13 cellular contexts compared by ENCODE assay signal in genomic region chr16:3971261-3971660, GRCh38.
DNase-seq lines count a peak whose midpoint lies in the region; ATAC-seq and TF ChIP-seq lines count a peak whose summit lies in the region.
"Had no signal": no experiment of that assay in that cellular context is flagged by ENCODE, and none has a peak within 500 bp of the region (broad histone marks: within the 10 kb centered on the region; RNA-seq: fewer than 3 reads in every experiment).

No MANE protein-coding gene starts in this region.

- H3K27ac Mint-ChIP-seq in natural killer cell treated with Interleukin-12 subunit alpha and Interleukin-12 subunit beta and Interleukin-15 and Interleukin-18, amount 100 ng/mL, for 72 hours, result no peak overlapping the region
- H3K27ac Mint-ChIP-seq in natural killer cell (no peak overlapping the region), T-helper 17 cell (peak overlapping the region; percentile 14)
- H3K27ac Mint-ChIP-seq: stimulated activated naive CD8-positive, alpha-beta T cell treated with anti-CD3 and anti-CD28 coated beads, Interleukin-15, Interleukin-2, amounts not matched to agents 100 ng/mL and 50 ng/mL, for 24 hours had no signal

- H3K9me3 ChIP-seq in T-helper 17 cell (ENCODE audit: control insufficient read depth, low read length, poor library complexity, severe bottlenecking), result no peaks in the 10 kb centered on the region
- H3K9me3 ChIP-seq in transverse colon, result no peaks in the 10 kb centered on the region
- H3K9me3 ChIP-seq: neutrophil had no signal

- no peaks in the 10 kb centered on the region for H3K9me3 Mint-ChIP-seq in natural killer cell treated with Interleukin-12 subunit alpha and Interleukin-12 subunit beta and Interleukin-15 and Interleukin-18, amount 100 ng/mL, for 72 hours
- H3K9me3 Mint-ChIP-seq in natural killer cell, result no peaks in the 10 kb centered on the region
- H3K9me3 Mint-ChIP-seq: stimulated activated naive CD8-positive, alpha-beta T cell treated with anti-CD3 and anti-CD28 coated beads, Interleukin-15, Interleukin-2, amounts not matched to agents 100 ng/mL and 50 ng/mL, for 24 hours had no signal

- WGBS in transverse colon (ENCODE audit: low coverage in 1 of 2), 2 donors, result 88% methylated on average over 9 of the region's 9 CpGs; no CpG with 5 or more reads in 1 of the 2 donors

- TF ChIP-seq EP300 in transverse colon (IDR thresholded peaks at IDR 0.05; ENCODE audit: low read depth), result no peak

- H3K27me3 Mint-ChIP-seq in natural killer cell treated with Interleukin-12 subunit alpha and Interleukin-12 subunit beta and Interleukin-15 and Interleukin-18, amount 100 ng/mL, for 72 hours, result no peaks in the 10 kb centered on the region
- H3K27me3 Mint-ChIP-seq in natural killer cell (ENCODE audit: low read depth in 2 of 2) (no peaks in the 10 kb centered on the region), T-helper 17 cell (no peaks in the 10 kb centered on the region)
- H3K27me3 Mint-ChIP-seq: stimulated activated naive CD8-positive, alpha-beta T cell treated with anti-CD3 and anti-CD28 coated beads, Interleukin-15, Interleukin-2, amounts not matched to agents 100 ng/mL and 50 ng/mL, for 24 hours had no signal

- intact Hi-C loops in natural killer cell (cut with micrococcal nuclease) (no loop called here), transverse colon (cut with DNase I; ENCODE audit: low total_unique reads) (no loop called here)

- no peaks in the 10 kb centered on the region for H3K36me3 Mint-ChIP-seq in natural killer cell treated with Interleukin-12 subunit alpha and Interleukin-12 subunit beta and Interleukin-15 and Interleukin-18, amount 100 ng/mL, for 72 hours
- H3K36me3 Mint-ChIP-seq in natural killer cell (no peaks in the 10 kb centered on the region), T-helper 17 cell (ENCODE audit: low read depth) (peaks cover 3% of the 10 kb centered on the region)

- ATAC-seq in natural killer cell treated with Interleukin-12 subunit alpha and Interleukin-12 subunit beta and Interleukin-15 and Interleukin-18, amount 100 ng/mL, for 72 hours, result peak in 1 of 2 donors; percentile 59
- no peak for ATAC-seq in natural killer cell
- no peak for ATAC-seq in T-helper 17 cell
- ATAC-seq in GM21723 (IDR thresholded peaks at IDR 0.05; ENCODE audit: unreplicated experiment), result no peak

- TF ChIP-seq CTCF in natural killer cell (IDR thresholded peaks at IDR 0.05) (no peak), fibroblast of the aortic adventitia (IDR thresholded peaks at IDR 0.05; ENCODE audit: insufficient read depth, low read length) (no peak), transverse colon (IDR thresholded peaks at IDR 0.05) (no peak)

- H3K4me3 ChIP-seq in fibroblast of the aortic adventitia (ENCODE audit: low read depth, low read length), result no peak overlapping the region
- H3K4me3 ChIP-seq in transverse colon, result no peak overlapping the region
- H3K4me3 ChIP-seq: BLaER1 treated with 17β-estradiol and CSF1 and Interleukin-3, amounts not matched to agents 10 nM and 100 nM had no signal

- peaks cover 0 to 3% of the 10 kb centered on the region in 2 donors for H3K4me1 Mint-ChIP-seq in natural killer cell treated with Interleukin-12 subunit alpha and Interleukin-12 subunit beta and Interleukin-15 and Interleukin-18, amount 100 ng/mL, for 72 hours (ENCODE audit: low read depth in 2 of 2)
- H3K4me1 Mint-ChIP-seq in natural killer cell (no peaks in the 10 kb centered on the region), T-helper 17 cell (peaks cover 3% of the 10 kb centered on the region)

- peak; percentile 25 for DNase-seq in natural killer cell treated with Interleukin-12 subunit alpha and Interleukin-12 subunit beta and Interleukin-15 and Interleukin-18, amount 100 ng/mL, for 72 hours (ENCODE audit: low spot score)
- DNase-seq in natural killer cell, result no peak
- no peak for DNase-seq in T-helper 17 cell
- DNase-seq in fibroblast of the aortic adventitia (ENCODE audit: low read depth), result peak; percentile 66
- DNase-seq in KBM-7, result no peak
- no peak for DNase-seq in NCI-H510A treated with DMSO at 0.1 percent for 48 hours (lab: John Stamatoyannopoulos, UW)
- no peak for DNase-seq in transverse colon
- DNase-seq: left cardiac atrium, NCI-H1092 treated with DMSO at 0.1 percent for 48 hours had no signal

- no peak for TF ChIP-seq POLR2A in transverse colon (IDR thresholded peaks at IDR 0.05)

- H3K36me3 ChIP-seq in transverse colon, result peaks cover 0 to 6% (median 0%) of the 10 kb centered on the region in 4 donors
- H3K36me3 ChIP-seq: neutrophil had no signal

- H3K27me3 ChIP-seq in transverse colon, result no peaks in the 10 kb centered on the region
- H3K27me3 ChIP-seq: BLaER1 treated with 17β-estradiol and CSF1 and Interleukin-3, amounts not matched to agents 10 nM and 100 nM; neutrophil had no signal

- H3K4me3 Mint-ChIP-seq in natural killer cell treated with Interleukin-12 subunit alpha and Interleukin-12 subunit beta and Interleukin-15 and Interleukin-18, amount 100 ng/mL, for 72 hours, result no peak overlapping the region
- no peak overlapping the region for H3K4me3 Mint-ChIP-seq in natural killer cell
- H3K4me3 Mint-ChIP-seq in T-helper 17 cell, result no peak overlapping the region
- H3K4me3 Mint-ChIP-seq: stimulated activated naive CD8-positive, alpha-beta T cell treated with anti-CD3 and anti-CD28 coated beads, Interleukin-15, Interleukin-2, amounts not matched to agents 100 ng/mL and 50 ng/mL, for 24 hours had no signal

- in situ Hi-C loops in KBM-7 (cut with MboI; ENCODE audit: low pct_unique_long_range_greater_than_20kb, low sequenced_read_pairs) (no loop called here), transverse colon (cut with MboI; ENCODE audit: low pct_ligation_motif_present in 1 of 4, low pct_unique_long_range_greater_than_20kb in 1 of 4, low sequenced_read_pairs in 3 of 4) (no loop called here)

- no peak overlapping the region for H3K27ac ChIP-seq in transverse colon
- H3K27ac ChIP-seq: BLaER1 treated with 17β-estradiol and CSF1 and Interleukin-3, amounts not matched to agents 10 nM and 100 nM; neutrophil had no signal

- no peaks in the 10 kb centered on the region for H3K4me1 ChIP-seq in transverse colon

Comparison
In these comparisons a context has a peak if more than half of its experiments do, and no peak if none do; other contexts are left out.
1. DNase-seq: peak in natural killer cell treated with Interleukin-12 subunit alpha and Interleukin-12 subunit beta and Interleukin-15 and Interleukin-18, amount 100 ng/mL, for 72 hours (single experiment) and fibroblast of the aortic adventitia (single experiment); none in natural killer cell (single experiment), T-helper 17 cell (0 of 3), KBM-7 (single experiment), NCI-H510A treated with DMSO at 0.1 percent for 48 hours (single experiment) and transverse colon (single experiment).